Comparison of ENCODE assay signal across 1 cellular context in the genomic region with DNA sequence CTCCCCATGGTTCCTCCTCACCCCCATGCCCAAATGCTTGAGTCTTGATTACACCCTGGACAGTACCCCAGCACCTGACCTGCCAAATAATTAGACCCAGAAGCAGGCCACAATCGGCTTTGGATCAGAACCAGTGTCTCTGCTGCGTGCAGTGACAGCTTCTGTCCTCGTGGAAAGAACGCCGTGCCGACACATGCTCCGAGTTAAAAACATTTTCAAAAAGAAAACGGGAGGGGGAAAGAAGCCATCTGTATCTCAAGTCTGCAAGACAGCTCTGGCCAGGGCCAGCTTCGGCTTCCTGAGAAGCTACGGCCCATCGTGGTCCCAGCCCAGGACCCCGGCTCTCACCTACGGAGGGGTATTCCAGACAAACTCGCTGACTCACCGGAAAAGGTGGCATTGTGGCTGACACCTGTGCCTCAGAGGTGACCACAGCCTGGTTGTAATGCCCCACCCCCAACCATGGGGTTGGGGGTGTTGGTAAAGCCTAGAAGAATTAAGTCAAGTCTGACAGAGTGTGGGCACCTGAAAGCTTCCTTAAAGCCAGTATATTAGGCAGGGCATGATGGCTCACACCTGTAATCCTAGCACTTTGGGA.
TF ChIP-seq lines count a peak whose summit lies in the region.

No MANE protein-coding gene starts in this region.

TF ChIP-seq in IMR-90, 13 proteins besides CTCF, POLR2A, EP300 and RAD21:
- TF ChIP-seq CEBPB (IDR thresholded peaks at IDR 0.05; ENCODE audit: low read depth, low read length): no peak
- TF ChIP-seq BHLHE40 (IDR thresholded peaks at IDR 0.05; ENCODE audit: low read depth, low read length): no peak
